ENCODE assay signal across 8 cellular contexts in genomic region chr9:84953797-84954695, GRCh38.
DNase-seq lines count a peak whose midpoint lies in the region; ATAC-seq, FAIRE-seq and TF ChIP-seq lines count a peak whose summit lies in the region.

No MANE protein-coding gene starts in this region.

- peak in 1 of 2 donors; percentile 19 for TF ChIP-seq POLR2A in tibial nerve (IDR thresholded peaks at IDR 0.05)

- DNase-seq in AG10803 (ENCODE audit: low read depth) (peak; percentile 45), GM18507 (ENCODE audit: extremely low spot score, insufficient read length, low read depth) (peak; percentile 53), NCI-H1694 (lab: John Stamatoyannopoulos, UW) (peak; percentile 1), fibroblast of pulmonary artery (ENCODE audit: low read depth) (peak; percentile 51), tibial nerve (ENCODE audit: low spot score in 2 of 2) (peak; percentile 80 to 91)
- DNase-seq in activated CD4-positive, alpha-beta T cell treated with anti-CD3 and anti-CD28 coated beads, Interleukin-2, amount 50 U/mL, for 1 hour: peak; percentile 17

- no peak overlapping the region for H3K4me3 ChIP-seq in AG10803 (ENCODE audit: low read length)
- H3K4me3 ChIP-seq in fibroblast of pulmonary artery (replicated peaks; ENCODE audit: low read depth, low read length): no peak overlapping the region
- no peak overlapping the region for H3K4me3 ChIP-seq in neural cell (ENCODE audit: low read length)
- no peak overlapping the region for H3K4me3 ChIP-seq in tibial nerve

- no peaks in the 10 kb centered on the region for H3F3A ChIP-seq in neural cell (ENCODE audit: insufficient read depth, low read length, poor library complexity, severe bottlenecking)

- ATAC-seq in HG02885 (IDR thresholded peaks at IDR 0.05; ENCODE audit: poor library complexity, unreplicated experiment): peak; percentile 95

- peak; percentile 88 for FAIRE-seq in GM18507 (lab: Jason Lieb, UNC)

- no peak overlapping the region for H3K27ac ChIP-seq in neural cell (ENCODE audit: low read length)
- peak overlapping the region in 1 of 4 donors; percentile 40 for H3K27ac ChIP-seq in tibial nerve

- H3K4me2 ChIP-seq in neural cell (ENCODE audit: low read length): no peak overlapping the region

- no peaks in the 10 kb centered on the region for H3K79me2 ChIP-seq in neural cell (replicated peaks; ENCODE audit: insufficient read depth, low read length)

- H4K20me1 ChIP-seq in neural cell (ENCODE audit: insufficient read depth): no peaks in the 10 kb centered on the region

- TF ChIP-seq EP300 in neural cell (conservative IDR thresholded peaks at IDR 0.05; ENCODE audit: poor library complexity, severe bottlenecking): no peak
- TF ChIP-seq EP300 in tibial nerve (IDR thresholded peaks at IDR 0.05): peak in 1 of 2 donors; percentile 81

- TF ChIP-seq CTCF in AG10803 (conservative IDR thresholded peaks at IDR 0.05; ENCODE audit: low read length): peak; percentile 84
- TF ChIP-seq CTCF in fibroblast of pulmonary artery (IDR thresholded peaks at IDR 0.05; ENCODE audit: low read length, missing control alignments): peak; percentile 73
- peak; percentile 94 for TF ChIP-seq CTCF in neural cell (IDR thresholded peaks at IDR 0.05; ENCODE audit: poor library complexity, severe bottlenecking)
- TF ChIP-seq CTCF in tibial nerve (IDR thresholded peaks at IDR 0.05): peak; percentile 87 to 94 (median 93)

- H3K27me3 ChIP-seq in neural cell (ENCODE audit: insufficient read depth, low read depth, low read length): no peaks in the 10 kb centered on the region
- H3K27me3 ChIP-seq in tibial nerve: no peaks in the 10 kb centered on the region

- peak; percentile 94 for TF ChIP-seq RAD21 in neural cell (conservative IDR thresholded peaks at IDR 0.05)

- no peak overlapping the region for H2AFZ ChIP-seq in neural cell (ENCODE audit: low read depth, low read length)

- H3K9me3 ChIP-seq in neural cell (ENCODE audit: low read length): no peaks in the 10 kb centered on the region
- H3K9me3 ChIP-seq in tibial nerve: no peaks in the 10 kb centered on the region

- H3K36me3 ChIP-seq in neural cell (ENCODE audit: insufficient read depth, low read length) (no peaks in the 10 kb centered on the region), tibial nerve (no peaks in the 10 kb centered on the region)

- H3K4me1 ChIP-seq in tibial nerve: peaks cover 0 to 15% (median 3%) of the 10 kb centered on the region in 4 donors

- no peaks in the 10 kb centered on the region for H3K9me2 ChIP-seq in neural cell (ENCODE audit: insufficient read depth, low read length)

- H3K9ac ChIP-seq in neural cell (ENCODE audit: low read length): no peak overlapping the region

- WGBS in tibial nerve, 2 donors: 25 to 28% methylated on average over 21 of the region's 21 CpGs

TF ChIP-seq in neural cell, 6 proteins besides CTCF, POLR2A, EP300 and RAD21:
- TF ChIP-seq POLR2AphosphoS5 (IDR thresholded peaks at IDR 0.05) (peak; percentile 36), TAF1 (IDR thresholded peaks at IDR 0.05; ENCODE audit: low read depth) (no peak), SMC3 (conservative IDR thresholded peaks at IDR 0.05; ENCODE audit: poor library complexity) (peak; percentile 89)

Comparison
In these comparisons a context has a peak if more than half of its experiments do, and no peak if none do; other contexts are left out.
1. DNase-seq: peak in every context shown above with its lines; median percentile 86 in tibial nerve; 53 in GM18507; 51 in fibroblast of pulmonary artery; 45 in AG10803; 17 in activated CD4-positive, alpha-beta T cell treated with anti-CD3 and anti-CD28 coated beads, Interleukin-2, amount 50 U/mL, for 1 hour; 1 in NCI-H1694.